21 cellular contexts compared by ENCODE assay signal in the genomic region with DNA sequence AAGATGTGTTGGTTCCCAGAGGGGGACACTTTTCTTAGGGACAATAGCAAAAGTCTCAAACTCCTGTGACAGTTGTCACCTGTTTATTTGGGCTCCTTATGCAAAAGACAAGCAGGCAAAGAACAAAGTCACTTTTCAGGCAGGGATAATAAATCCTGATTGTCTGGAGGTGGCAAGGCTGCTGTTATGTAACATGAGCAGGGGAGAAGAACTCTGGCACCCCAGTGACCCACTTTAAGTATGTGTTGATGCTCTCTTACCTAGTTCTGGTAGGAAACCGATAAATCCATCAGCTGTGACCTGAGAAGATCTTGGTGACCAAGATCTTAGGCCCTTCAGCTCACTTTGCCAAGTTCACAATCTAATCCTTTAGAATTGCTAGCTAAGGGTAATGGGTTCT.
"Had no signal": no experiment of that assay in that cellular context is flagged by ENCODE, and none has a peak within 500 bp of the region (broad histone marks: within the 10 kb centered on the region; RNA-seq: fewer than 3 reads in every experiment).

No MANE protein-coding gene starts in this region.

- DNase-seq: stimulated activated CD4-positive, alpha-beta T cell treated with anti-CD3 and anti-CD28 coated beads, Interleukin-2, amount 100 ng/mL, for 48 hours; stimulated activated CD4-positive, alpha-beta T cell treated with anti-CD3 and anti-CD28 coated beads, Interleukin-4, amount 100 ng/mL, for 1 hour; stimulated activated CD4-positive, alpha-beta T cell treated with anti-CD3 and anti-CD28 coated beads, Interleukin-4, amount 100 ng/mL, for 24 hours; stimulated activated CD4-positive, alpha-beta T cell treated with anti-CD3 and anti-CD28 coated beads, Interleukin-4, amount 100 ng/mL, for 4 hours; stimulated activated CD8-positive, alpha-beta memory T cell treated with anti-CD3 and anti-CD28 coated beads, Interleukin-4, amount 100 ng/mL, for 48 hours; stimulated activated naive B cell treated with anti-CD40 and anti-IgM and Interleukin-4, amounts not matched to agents 10 μg/mL and 1 μg/mL and 100 μg/mL, for 72 hours; stimulated activated naive CD4-positive, alpha-beta T cell; stimulated activated naive CD4-positive, alpha-beta T cell treated with Interleukin-2 at 50 U/mL for 16 hours; stimulated activated naive CD8-positive, alpha-beta T cell treated with anti-CD3 and anti-CD28 coated beads, Interleukin-15, amount 100 ng/mL, for 72 hours; stimulated activated naive CD8-positive, alpha-beta T cell treated with anti-CD3 and anti-CD28 coated beads, Interleukin-15, Interleukin-2, amounts not matched to agents 100 U/mL and 50 U/mL, for 24 hours; stomach; substantia nigra; testis; thyroid gland; tibial artery; transverse colon; trophoblast cell; upper lobe of left lung; upper lobe of right lung; uterus had no signal

- ATAC-seq: stimulated activated effector memory CD8-positive, alpha-beta T cell treated with anti-CD3 and anti-CD28 coated beads, Interleukin-12 subunit alpha, Interleukin-12 subunit beta, amount 100 ng/mL, for 72 hours; stimulated activated naive CD8-positive, alpha-beta T cell treated with anti-CD3 and anti-CD28 coated beads, Interleukin-15, amount 100 ng/mL, for 72 hours; stimulated activated naive CD8-positive, alpha-beta T cell treated with anti-CD3 and anti-CD28 coated beads, Interleukin-15, Interleukin-2, amounts not matched to agents 100 U/mL and 50 U/mL, for 24 hours; upper lobe of right lung had no signal
